3 cellular contexts compared by ENCODE assay signal in genomic region chr11:78870655-78871054, GRCh38.
TF ChIP-seq lines count a peak whose summit lies in the region.

No MANE protein-coding gene starts in this region.

TF ChIP-seq in GM23338, 12 proteins besides CTCF, POLR2A, EP300 and RAD21 (continues in another document):
- no peak for TF ChIP-seq POLR2AphosphoS5 (IDR thresholded peaks at IDR 0.05; ENCODE audit: low read depth)
- TF ChIP-seq ETS1 (IDR thresholded peaks at IDR 0.05): no peak
- TF ChIP-seq REST (IDR thresholded peaks at IDR 0.05; ENCODE audit: unreplicated experiment): no peak
- no peak for TF ChIP-seq STAT1 (IDR thresholded peaks at IDR 0.05; ENCODE audit: unreplicated experiment)
- no peak for TF ChIP-seq EZH2phosphoT487 (IDR thresholded peaks at IDR 0.05; ENCODE audit: unreplicated experiment)
- no peak for TF ChIP-seq ZNF331 (CRISPR knock-in tag; IDR thresholded peaks at IDR 0.05; ENCODE audit: low read depth)
- no peak for TF ChIP-seq ZNF114 (CRISPR knock-in tag; IDR thresholded peaks at IDR 0.05)
- TF ChIP-seq NANOG (IDR thresholded peaks at IDR 0.05; ENCODE audit: borderline replicate concordance): no peak
- TF ChIP-seq EZH2 (IDR thresholded peaks at IDR 0.05; ENCODE audit: low read depth, unreplicated experiment): no peak
- TF ChIP-seq CREB1 (CRISPR knock-in tag; IDR thresholded peaks at IDR 0.05; ENCODE audit: low read depth): no peak
- TF ChIP-seq JUNB (IDR thresholded peaks at IDR 0.05; ENCODE audit: unreplicated experiment): no peak

TF ChIP-seq in H1, 55 proteins besides CTCF, POLR2A, EP300 and RAD21:
- TF ChIP-seq CREB1 (IDR thresholded peaks at IDR 0.05) (no peak), GABPA (IDR thresholded peaks at IDR 0.05; ENCODE audit: borderline replicate concordance, insufficient read depth, low read length) (no peak), CHD7 (IDR thresholded peaks at IDR 0.05; ENCODE audit: insufficient replicate concordance, low read length) (no peak), RBBP5 (IDR thresholded peaks at IDR 0.05; ENCODE audit: borderline replicate concordance, low read depth, low read length) (no peak), ATF2 (IDR thresholded peaks at IDR 0.05; ENCODE audit: low read length) (no peak), USF2 (IDR thresholded peaks at IDR 0.05; ENCODE audit: low read length) (no peak), YY1 (IDR thresholded peaks at IDR 0.05; ENCODE audit: low read depth, low read length) (no peak), CHD1 (IDR thresholded peaks at IDR 0.05; ENCODE audit: low read depth, low read length) (no peak)

TF ChIP-seq in HepG2, 621 proteins besides CTCF, POLR2A, EP300 and RAD21:
- no peak for TF ChIP-seq ZBTB2 (CRISPR knock-in tag; IDR thresholded peaks at IDR 0.05; ENCODE audit: low read depth)
- TF ChIP-seq GRHL1 (CRISPR knock-in tag; conservative IDR thresholded peaks at IDR 0.05): no peak
- TF ChIP-seq ZNF773 (CRISPR knock-in tag; IDR thresholded peaks at IDR 0.05; ENCODE audit: borderline replicate concordance): no peak
- no peak for TF ChIP-seq NFYB (CRISPR knock-in tag; IDR thresholded peaks at IDR 0.05)
